ENCODE assay signal across 1 cellular context in genomic region chr5:14204785-14205321, GRCh38.
TF ChIP-seq lines count a peak whose summit lies in the region.

No MANE protein-coding gene starts in this region.

TF ChIP-seq in GM12878, 131 proteins besides CTCF, POLR2A, EP300 and RAD21 (continued from another document):
- TF ChIP-seq ZNF592 (IDR thresholded peaks at IDR 0.05) (no peak), IKZF1 (conservative IDR thresholded peaks at IDR 0.05) (peak; percentile 47; the same call in 1 of the 2 replicates), IKZF2 (IDR thresholded peaks at IDR 0.05) (peak in 1 of 2 experiments; percentile 31; a peak in 1 of 4 replicates), ELK1 (IDR thresholded peaks at IDR 0.05; ENCODE audit: low read depth, low read length) (no peak), MYC (IDR thresholded peaks at IDR 0.05; ENCODE audit: insufficient read depth, insufficient read length, insufficient replicate concordance, low read length, severe bottlenecking) (no peak), PKNOX1 (IDR thresholded peaks at IDR 0.05) (no peak)
TF ChIP-seq in GM12878: peak in this region for 3.
